ENCODE assay signal across 1 cellular context in the genomic region with DNA sequence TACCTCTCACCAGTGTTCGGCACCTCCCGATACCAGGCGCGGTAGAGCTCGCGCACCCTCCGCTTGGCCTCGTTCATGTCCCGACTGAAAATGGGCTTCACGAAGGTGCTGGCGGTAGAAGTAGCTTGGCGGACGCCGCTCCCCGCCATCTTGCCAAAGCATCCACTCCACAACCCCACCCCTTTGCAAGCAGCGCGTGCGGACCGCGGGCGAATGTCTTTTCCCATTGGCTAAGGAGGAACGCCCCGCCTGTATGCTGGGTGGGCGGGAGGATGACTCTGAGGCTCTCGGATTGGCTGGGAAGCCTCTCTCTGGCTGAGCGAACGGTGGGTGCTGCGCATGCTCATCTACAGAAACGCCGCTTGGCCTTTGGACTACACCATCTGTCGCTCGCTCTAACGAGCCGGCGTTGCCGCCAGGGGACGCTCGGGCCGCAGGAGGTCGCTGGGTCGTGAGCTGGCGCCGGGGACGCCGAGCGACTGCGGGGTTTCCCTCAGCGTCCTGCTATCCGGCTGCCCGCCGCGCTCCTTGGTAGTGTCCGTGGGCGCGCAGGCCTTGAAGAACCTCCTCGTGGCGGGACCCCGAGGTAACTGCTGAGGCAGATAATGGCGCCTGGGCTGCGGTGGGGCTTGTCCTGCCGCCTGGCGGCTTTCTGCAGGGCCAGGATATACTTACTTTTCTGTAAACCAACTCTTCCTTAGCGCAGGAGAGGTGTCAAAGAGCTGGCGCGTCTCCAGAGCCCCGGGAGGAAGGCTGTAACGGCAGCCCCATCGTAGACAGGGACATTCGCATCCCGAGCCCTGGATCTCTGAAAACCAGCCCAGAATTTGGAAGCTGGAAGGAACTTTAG.
TF ChIP-seq lines count a peak whose summit lies in the region.

NDUFA6 (minus strand) TSS at position 177 of the 850 bp plus-strand sequence; CDS start at position 149, 28 bp downstream.

TF ChIP-seq in K562, 482 proteins besides CTCF, POLR2A, EP300 and RAD21 (continued from another document and continues in another):
- TF ChIP-seq REST (CRISPR knock-in tag; IDR thresholded peaks at IDR 0.05; ENCODE audit: low read depth) (no peak), MXI1 (IDR thresholded peaks at IDR 0.05; ENCODE audit: low read depth, low read length) (no peak), ELK3 (CRISPR knock-in tag; IDR thresholded peaks at IDR 0.05) (no peak), ZBTB17 (CRISPR knock-in tag; IDR thresholded peaks at IDR 0.05) (no peak), ZNF830 (CRISPR knock-in tag; IDR thresholded peaks at IDR 0.05) (no peak), EP400 (IDR thresholded peaks at IDR 0.05) (peak; percentile 81), KLF10 (CRISPR knock-in tag; IDR thresholded peaks at IDR 0.05) (no peak), SREBF1 (IDR thresholded peaks at IDR 0.05; ENCODE audit: borderline replicate concordance, low read depth, low read length) (no peak), NBN (IDR thresholded peaks at IDR 0.05; ENCODE audit: low read depth) (no peak), MYC (IDR thresholded peaks at IDR 0.05; ENCODE audit: low read depth, low read length) (peak; percentile 48), MYC (CRISPR knock-in tag; IDR thresholded peaks at IDR 0.05; ENCODE audit: borderline replicate concordance, low read depth) (0 out of 2 replicates have a peak, but pooled peaks have one; percentile 39), NCOA2 (IDR thresholded peaks at IDR 0.05; ENCODE audit: partially characterized antibody in 2 of 2) (no peak), PPARD (CRISPR knock-in tag; IDR thresholded peaks at IDR 0.05) (no peak), ZNF449 (CRISPR knock-in tag; IDR thresholded peaks at IDR 0.05) (no peak), ZBTB12 (CRISPR knock-in tag; IDR thresholded peaks at IDR 0.05) (no peak), ZNF445 (CRISPR knock-in tag; IDR thresholded peaks at IDR 0.05; ENCODE audit: low read depth) (no peak), SRF (CRISPR knock-in tag; IDR thresholded peaks at IDR 0.05) (no peak), NELFE (IDR thresholded peaks at IDR 0.05; ENCODE audit: insufficient read depth, insufficient read length) (no peak), ZNF639 (CRISPR knock-in tag; conservative IDR thresholded peaks at IDR 0.05 in 1 of 2, IDR thresholded peaks at IDR 0.05 in 1 of 2) (no peak), ZNF146 (CRISPR knock-in tag; IDR thresholded peaks at IDR 0.05; ENCODE audit: unreplicated experiment) (no peak), STAT5B (CRISPR knock-in tag; IDR thresholded peaks at IDR 0.05) (no peak), ZNF778 (CRISPR knock-in tag; IDR thresholded peaks at IDR 0.05) (no peak), NR2C2 (CRISPR knock-in tag; IDR thresholded peaks at IDR 0.05) (no peak), NR2C2 (tag; IDR thresholded peaks at IDR 0.05) (peak; percentile 73), TAL1 (IDR thresholded peaks at IDR 0.05) (no peak), GTF2E2 (tag; IDR thresholded peaks at IDR 0.05) (no peak; the same call in 1 of the 2 replicates), ZEB2 (IDR thresholded peaks at IDR 0.05) (no peak), ZNF24 (IDR thresholded peaks at IDR 0.05) (0 out of 2 replicates have a peak, but pooled peaks have one; percentile 28), TAF1 (IDR thresholded peaks at IDR 0.05; ENCODE audit: control insufficient read depth, extremely low read depth, insufficient read depth, low read length, severe bottlenecking) (peak; percentile 82), PML (IDR thresholded peaks at IDR 0.05; ENCODE audit: low read length) (0 out of 2 replicates have a peak, but pooled peaks have one; percentile 33), ID3 (CRISPR knock-in tag; IDR thresholded peaks at IDR 0.05) (no peak), ID3 (tag; IDR thresholded peaks at IDR 0.05) (no peak), MAX (CRISPR knock-in tag; IDR thresholded peaks at IDR 0.05) (peak; percentile 84), HMGN3 (IDR thresholded peaks at IDR 0.05; ENCODE audit: borderline replicate concordance, extremely low read depth, insufficient read length, low read depth, low read length) (peak; percentile 22), PHF21A (IDR thresholded peaks at IDR 0.05; ENCODE audit: borderline replicate concordance, low read depth) (no peak), SPI1 (IDR thresholded peaks at IDR 0.05; ENCODE audit: borderline replicate concordance, low read depth, low read length) (no peak), ZBTB33 (CRISPR knock-in tag; IDR thresholded peaks at IDR 0.05) (peak; percentile 55; the same call in 1 of the 2 replicates), HMG20B (CRISPR knock-in tag; IDR thresholded peaks at IDR 0.05) (no peak)
- TF ChIP-seq, protein P1, sequence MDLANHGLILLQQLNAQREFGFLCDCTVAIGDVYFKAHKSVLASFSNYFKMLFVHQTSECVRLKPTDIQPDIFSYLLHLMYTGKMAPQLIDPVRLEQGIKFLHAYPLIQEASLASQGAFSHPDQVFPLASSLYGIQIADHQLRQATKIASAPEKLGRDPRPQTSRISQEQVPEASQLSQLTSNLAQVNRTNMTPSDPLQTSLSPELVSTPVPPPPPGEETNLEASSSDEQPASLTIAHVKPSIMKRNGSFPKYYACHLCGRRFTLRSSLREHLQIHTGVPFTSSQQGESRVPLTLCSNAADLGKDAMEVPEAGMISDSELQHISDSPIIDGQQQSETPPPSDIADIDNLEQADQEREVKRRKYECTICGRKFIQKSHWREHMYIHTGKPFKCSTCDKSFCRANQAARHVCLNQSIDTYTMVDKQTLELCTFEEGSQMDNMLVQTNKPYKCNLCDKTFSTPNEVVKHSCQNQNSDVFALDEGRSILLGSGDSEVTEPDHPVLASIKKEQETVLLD (IDR thresholded peaks at IDR 0.05) = peak; percentile 93
- TF ChIP-seq, protein P2, sequence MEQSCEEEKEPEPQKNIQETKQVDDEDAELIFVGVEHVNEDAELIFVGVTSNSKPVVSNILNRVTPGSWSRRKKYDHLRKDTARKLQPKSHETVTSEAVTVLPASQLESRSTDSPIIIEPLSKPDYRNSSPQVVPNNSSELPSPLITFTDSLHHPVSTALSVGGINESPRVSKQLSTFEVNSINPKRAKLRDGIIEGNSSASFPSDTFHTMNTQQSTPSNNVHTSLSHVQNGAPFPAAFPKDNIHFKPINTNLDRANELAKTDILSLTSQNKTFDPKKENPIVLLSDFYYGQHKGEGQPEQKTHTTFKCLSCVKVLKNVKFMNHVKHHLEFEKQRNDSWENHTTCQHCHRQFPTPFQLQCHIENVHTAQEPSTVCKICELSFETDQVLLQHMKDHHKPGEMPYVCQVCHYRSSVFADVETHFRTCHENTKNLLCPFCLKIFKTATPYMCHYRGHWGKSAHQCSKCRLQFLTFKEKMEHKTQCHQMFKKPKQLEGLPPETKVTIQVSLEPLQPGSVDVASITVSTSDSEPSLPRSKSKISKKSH (CRISPR knock-in tag; IDR thresholded peaks at IDR 0.05) = no peak
- TF ChIP-seq, protein P3, sequence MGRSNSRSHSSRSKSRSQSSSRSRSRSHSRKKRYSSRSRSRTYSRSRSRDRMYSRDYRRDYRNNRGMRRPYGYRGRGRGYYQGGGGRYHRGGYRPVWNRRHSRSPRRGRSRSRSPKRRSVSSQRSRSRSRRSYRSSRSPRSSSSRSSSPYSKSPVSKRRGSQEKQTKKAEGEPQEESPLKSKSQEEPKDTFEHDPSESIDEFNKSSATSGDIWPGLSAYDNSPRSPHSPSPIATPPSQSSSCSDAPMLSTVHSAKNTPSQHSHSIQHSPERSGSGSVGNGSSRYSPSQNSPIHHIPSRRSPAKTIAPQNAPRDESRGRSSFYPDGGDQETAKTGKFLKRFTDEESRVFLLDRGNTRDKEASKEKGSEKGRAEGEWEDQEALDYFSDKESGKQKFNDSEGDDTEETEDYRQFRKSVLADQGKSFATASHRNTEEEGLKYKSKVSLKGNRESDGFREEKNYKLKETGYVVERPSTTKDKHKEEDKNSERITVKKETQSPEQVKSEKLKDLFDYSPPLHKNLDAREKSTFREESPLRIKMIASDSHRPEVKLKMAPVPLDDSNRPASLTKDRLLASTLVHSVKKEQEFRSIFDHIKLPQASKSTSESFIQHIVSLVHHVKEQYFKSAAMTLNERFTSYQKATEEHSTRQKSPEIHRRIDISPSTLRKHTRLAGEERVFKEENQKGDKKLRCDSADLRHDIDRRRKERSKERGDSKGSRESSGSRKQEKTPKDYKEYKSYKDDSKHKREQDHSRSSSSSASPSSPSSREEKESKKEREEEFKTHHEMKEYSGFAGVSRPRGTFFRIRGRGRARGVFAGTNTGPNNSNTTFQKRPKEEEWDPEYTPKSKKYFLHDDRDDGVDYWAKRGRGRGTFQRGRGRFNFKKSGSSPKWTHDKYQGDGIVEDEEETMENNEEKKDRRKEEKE (IDR thresholded peaks at IDR 0.05; ENCODE audit: borderline replicate concordance in 1 of 2, control insufficient read depth in 1 of 2, low read depth in 2 of 2, low read length in 1 of 2) = 0 out of 4 replicates have a peak, but pooled peaks of 1 of the 2 experiments have one; percentile 24
